In the genomic region with DNA sequence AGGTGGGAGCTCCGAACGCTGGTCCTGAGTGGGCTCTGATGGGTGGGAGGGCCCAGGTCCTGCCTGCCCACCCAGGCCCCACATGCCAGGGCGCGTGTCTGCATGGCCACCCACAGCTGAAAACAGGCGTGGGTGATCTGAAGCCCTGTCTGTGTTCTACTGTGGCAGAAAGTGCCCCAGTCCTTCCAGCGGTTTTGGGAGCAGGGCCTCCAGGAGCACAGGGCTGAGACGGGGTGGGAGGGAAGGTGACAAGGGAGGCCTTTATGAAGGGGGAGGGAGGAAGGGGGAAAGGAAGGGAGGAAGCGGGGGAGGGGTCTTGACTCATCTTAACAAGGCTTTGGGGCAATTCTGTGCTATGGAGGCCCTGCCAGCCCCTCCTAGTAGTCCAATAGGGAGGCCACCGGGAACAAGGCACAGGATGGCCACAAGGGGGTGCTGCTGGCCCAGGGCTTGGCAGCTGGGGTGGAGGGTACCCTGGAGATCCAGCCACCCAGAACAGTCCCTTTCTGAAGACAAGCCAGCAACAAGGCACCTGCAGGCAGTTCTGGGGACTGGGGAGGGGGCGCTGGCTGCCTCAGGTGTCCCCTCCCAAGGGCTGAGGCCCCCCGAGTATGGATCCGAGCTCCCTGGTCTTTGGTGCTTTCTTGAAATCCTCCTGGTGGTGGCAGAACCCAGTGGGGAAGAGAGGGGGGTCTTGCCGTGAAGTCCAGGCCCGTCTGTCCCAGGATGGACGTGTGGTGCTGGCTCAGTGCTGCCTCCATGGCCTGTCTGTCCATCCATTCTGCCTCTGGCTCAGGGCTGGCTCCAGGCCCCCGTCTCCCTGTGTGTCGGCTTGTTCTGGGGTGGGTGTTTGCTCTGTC, we compare ENCODE assay signal across 8 cellular contexts. TPM values are rescaled to one million over a fixed set of nuclear protein-coding genes. Genes with fewer than 3 reads are reported as not detected.
DNase-seq lines count a peak whose midpoint lies in the region; ATAC-seq, FAIRE-seq and TF ChIP-seq lines count a peak whose summit lies in the region.

No MANE protein-coding gene starts in this region.

- DNase-seq in HFFc6 (peak; percentile 41), NT2/D1 (ENCODE audit: low read depth, low spot score) (peak; percentile 79), endothelial cell of umbilical vein (ENCODE audit: low read depth, low spot score) (peak; percentile 53)
- peak; percentile 56 for DNase-seq in activated CD8-positive, alpha-beta memory T cell treated with anti-CD3 and anti-CD28 coated beads, Interleukin-2, amount 50 U/mL, for 24 hours (ENCODE audit: extremely low read depth)
- peak; percentile 53 to 68 for DNase-seq in stimulated activated CD8-positive, alpha-beta memory T cell treated with anti-CD3 and anti-CD28 coated beads, Interleukin-7, amount 100 ng/mL, for 1 hour (ENCODE audit: low read depth in 2 of 2)

- H3K4me3 ChIP-seq in NT2/D1 (ENCODE audit: insufficient read length, low read depth) (no peak overlapping the region), endothelial cell of umbilical vein (replicated peaks in 1 of 3; ENCODE audit: insufficient read depth in 1 of 3, low read depth in 1 of 3, low read length in 3 of 3) (no peak overlapping the region), muscle layer of colon (ENCODE audit: low read depth in 1 of 2, low read length in 2 of 2) (no peak overlapping the region)

- H3K27me3 Mint-ChIP-seq in HFFc6 (ENCODE audit: insufficient read depth): no peaks in the 10 kb centered on the region; the same call in 1 of the 2 replicates

- no peak overlapping the region for H3K4me3 Mint-ChIP-seq in HFFc6

- H4K20me1 ChIP-seq in endothelial cell of umbilical vein (replicated peaks; ENCODE audit: control insufficient read depth, extremely low read depth, insufficient read depth, low read length): no peaks in the 10 kb centered on the region

- POLR2A ChIA-PET in endothelial cell of umbilical vein (lab: Charles Lee): no interaction called here

- H3K27me3 ChIP-seq in NT2/D1 (ENCODE audit: insufficient read depth, insufficient read length): peaks cover 8% of the 10 kb centered on the region
- H3K27me3 ChIP-seq in endothelial cell of umbilical vein (ENCODE audit: control insufficient read depth in 2 of 2, insufficient read depth in 2 of 2, low read length in 2 of 2): no peaks in the 10 kb centered on the region
- no peaks in the 10 kb centered on the region for H3K27me3 ChIP-seq in muscle layer of colon (ENCODE audit: control insufficient read depth in 1 of 2, insufficient read depth in 2 of 2, low read length in 2 of 2)

- H3K36me3 ChIP-seq in NT2/D1 (ENCODE audit: insufficient read depth, insufficient read length, low read length) (no peaks in the 10 kb centered on the region), endothelial cell of umbilical vein (ENCODE audit: control insufficient read depth in 2 of 2, extremely low read depth in 1 of 2, insufficient read depth in 2 of 2, low read length in 2 of 2) (no peaks in the 10 kb centered on the region), muscle layer of colon (ENCODE audit: insufficient read depth, low read length) (peaks cover 29% of the 10 kb centered on the region)

- no peak overlapping the region for H3K27ac ChIP-seq in C4-2B
- H3K27ac ChIP-seq in endothelial cell of umbilical vein (ENCODE audit: insufficient read depth, low read depth, low read length): no peak overlapping the region
- peak overlapping the region; percentile 34 for H3K27ac ChIP-seq in muscle layer of colon (ENCODE audit: low read depth, low read length)

- no peaks in the 10 kb centered on the region for H3K79me2 ChIP-seq in endothelial cell of umbilical vein (ENCODE audit: control insufficient read depth, insufficient read depth, low read length)

- H3K4me1 ChIP-seq in NT2/D1 (ENCODE audit: insufficient read depth, insufficient read length) (peaks cover 16% of the 10 kb centered on the region), endothelial cell of umbilical vein (ENCODE audit: control insufficient read depth, extremely low read depth, insufficient read depth, low read length) (no peaks in the 10 kb centered on the region), muscle layer of colon (ENCODE audit: insufficient read depth, low read length) (peaks cover 5% of the 10 kb centered on the region)

- intact Hi-C loops in endothelial cell of umbilical vein (cut with micrococcal nuclease): loop anchor here (1.0 kb wide), 1 partner anchor 26 kb away; no protein-coding TSS in a partner anchor

- H3K9me1 ChIP-seq in endothelial cell of umbilical vein (replicated peaks; ENCODE audit: control insufficient read depth, extremely low read depth, insufficient read depth, low read length): no peaks in the 10 kb centered on the region

- no TSS peak for BruUV-seq in endothelial cell of umbilical vein (replicated peaks; lab: Mats Ljungman, UMichigan)

- dilution Hi-C loops in endothelial cell of umbilical vein (cut with MboI; ENCODE audit: extremely low pct_ligation_motif_present, low sequenced_read_pairs): no loop called here

- H3K4me2 ChIP-seq in endothelial cell of umbilical vein (ENCODE audit: insufficient read depth, low read length): no peak overlapping the region

- H3K27ac Mint-ChIP-seq in HFFc6: no peak overlapping the region

- H2AFZ ChIP-seq in endothelial cell of umbilical vein (ENCODE audit: low read depth, low read length): no peak overlapping the region

- H3K9me3 Mint-ChIP-seq in HFFc6: no peaks in the 10 kb centered on the region

- peak; percentile 87 for FAIRE-seq in endothelial cell of umbilical vein (lab: Jason Lieb, UNC)

- TF ChIP-seq CTCF in C4-2B (conservative IDR thresholded peaks at IDR 0.05) (peak; percentile 94), HFFc6 (IDR thresholded peaks at IDR 0.05) (peak; percentile 96), endothelial cell of umbilical vein (IDR thresholded peaks at IDR 0.05; ENCODE audit: extremely low read depth in 1 of 2, insufficient read depth in 1 of 2, low read depth in 1 of 2, low read length in 2 of 2) (peak; percentile 78 to 95)

- no peaks in the 10 kb centered on the region for H3K36me3 Mint-ChIP-seq in HFFc6 (ENCODE audit: low read depth)

- H3K9me3 ChIP-seq in NT2/D1 (ENCODE audit: insufficient read depth, low read length) (no peaks in the 10 kb centered on the region), endothelial cell of umbilical vein (replicated peaks; ENCODE audit: control insufficient read depth, insufficient read depth, low read length) (no peaks in the 10 kb centered on the region), muscle layer of colon (ENCODE audit: low read length) (no peaks in the 10 kb centered on the region)

- H3K4me1 Mint-ChIP-seq in HFFc6 (ENCODE audit: low read depth): peaks cover 25% of the 10 kb centered on the region

- CTCF ChIA-PET in endothelial cell of umbilical vein (lab: Charles Lee): interaction anchor here (0.7 to 16.0 kb wide), 28 partner anchors 10 to 311 kb away, joined by 3 to 416 read pairs (median 5); partner anchors contain the start of gene SCGB2A1

- no peak for TF ChIP-seq POLR2A in endothelial cell of umbilical vein (IDR thresholded peaks at IDR 0.05; ENCODE audit: low read depth, low read length)

- peak overlapping the region; percentile 62 for H3K9ac ChIP-seq in NT2/D1 (ENCODE audit: insufficient read length, low read depth)
- H3K9ac ChIP-seq in endothelial cell of umbilical vein (replicated peaks; ENCODE audit: extremely low read depth, insufficient read depth, low read length): no peak overlapping the region
- H3K9ac ChIP-seq in muscle layer of colon (ENCODE audit: low read length): no peak overlapping the region

- ATAC-seq in HG03432 (IDR thresholded peaks at IDR 0.05; ENCODE audit: unreplicated experiment): no peak

TF ChIP-seq in endothelial cell of umbilical vein, 7 proteins besides CTCF, POLR2A, EP300 and RAD21 (continues in another document):
- TF ChIP-seq EZH2 (IDR thresholded peaks at IDR 0.05; ENCODE audit: borderline replicate concordance, low read depth, low read length, severe bottlenecking): no peak
- no peak for TF ChIP-seq MYC (IDR thresholded peaks at IDR 0.05; ENCODE audit: low read depth, low read length)
- TF ChIP-seq JUN (IDR thresholded peaks at IDR 0.05; ENCODE audit: borderline replicate concordance, insufficient read depth, insufficient read length, low read depth): no peak

RNA-seq across cellular contexts. Expression of gene FADS3, which starts 6.3 kb away (rescaled TPM):
- total RNA-seq in HFFc6 (2021; fragmentation: NEBNext Ultra II Directional; extraction: Animal tissue kit (Norgen Biotek cat#: 25700)): 100 to 1,000 TPM; 126 to 161 (median 137) TPM
- 204 and 216 TPM in 2 replicates for total RNA-seq in endothelial cell of umbilical vein
- 346 and 506 TPM in 2 replicates for polyA plus RNA-seq in endothelial cell of umbilical vein
- 166 and 243 TPM in 2 replicates for polyA plus RNA-seq in endothelial cell of umbilical vein (2011; cell fraction: cytosol; rRNA removed)
- 1,185 and 1,740 TPM in 2 replicates for polyA plus RNA-seq in endothelial cell of umbilical vein (2011; cell fraction: nucleus; rRNA removed)
- 114 and 158 TPM in 2 replicates for polyA plus RNA-seq in endothelial cell of umbilical vein (2012)
- 188 and 207 TPM in 2 replicates for polyA minus RNA-seq in endothelial cell of umbilical vein
- polyA minus RNA-seq in endothelial cell of umbilical vein (2011; cell fraction: cytosol; rRNA and poly(A)+ RNA removed): 32.9 TPM
- polyA minus RNA-seq in endothelial cell of umbilical vein (2011; cell fraction: nucleus; rRNA and poly(A)+ RNA removed): 141 and 219 TPM in 2 replicates

RNA-seq across cellular contexts. Expression of gene RAB3IL1, which starts 19.7 kb away (rescaled TPM):
- 1 to 10 TPM; 5.3 to 8.8 (median 7.9) TPM for total RNA-seq in HFFc6 (2021; fragmentation: NEBNext Ultra II Directional; extraction: Animal tissue kit (Norgen Biotek cat#: 25700))
- 1.2 and 3.6 TPM in 2 replicates for total RNA-seq in endothelial cell of umbilical vein
- polyA plus RNA-seq in endothelial cell of umbilical vein: 1.8 and 2.9 TPM in 2 replicates
- 0.88 and 1.4 TPM in 2 replicates for polyA plus RNA-seq in endothelial cell of umbilical vein (2011; cell fraction: cytosol; rRNA removed)
- 2.1 TPM in 2 replicates for polyA plus RNA-seq in endothelial cell of umbilical vein (2011; cell fraction: nucleus; rRNA removed)
- 1.3 and 3.8 TPM in 2 replicates for polyA plus RNA-seq in endothelial cell of umbilical vein (2012)
- polyA minus RNA-seq in endothelial cell of umbilical vein: 0.89 and 0.90 TPM in 2 replicates
- polyA minus RNA-seq in endothelial cell of umbilical vein (2011; cell fraction: cytosol; rRNA and poly(A)+ RNA removed): 7.3 TPM
- 0.58 and 0.72 TPM in 2 replicates for polyA minus RNA-seq in endothelial cell of umbilical vein (2011; cell fraction: nucleus; rRNA and poly(A)+ RNA removed)

RNA-seq across cellular contexts. Expression of gene BEST1, which starts 52.5 kb away (rescaled TPM):
- total RNA-seq in HFFc6 (2021; fragmentation: NEBNext Ultra II Directional; extraction: Animal tissue kit (Norgen Biotek cat#: 25700)): 1 to 10 TPM in 5 of 6 experiments, under 1 TPM in 1; 0.92 to 2.0 (median 1.9) TPM
- 0.21 TPM in 1 of 2 replicates, not detected in the other for total RNA-seq in endothelial cell of umbilical vein
- polyA plus RNA-seq in endothelial cell of umbilical vein: 0.04 and 0.05 TPM in 2 replicates
- 0.04 TPM in 1 of 2 replicates, not detected in the other for polyA plus RNA-seq in endothelial cell of umbilical vein (2011; cell fraction: cytosol; rRNA removed)
- polyA plus RNA-seq in endothelial cell of umbilical vein (2011; cell fraction: nucleus; rRNA removed): 0.11 and 0.15 TPM in 2 replicates
- polyA plus RNA-seq in endothelial cell of umbilical vein (2012): 0.52 and 0.83 TPM in 2 replicates
- 0.13 TPM in 1 of 2 replicates, not detected in the other for polyA minus RNA-seq in endothelial cell of umbilical vein
- 0.92 TPM for polyA minus RNA-seq in endothelial cell of umbilical vein (2011; cell fraction: cytosol; rRNA and poly(A)+ RNA removed)
- polyA minus RNA-seq in endothelial cell of umbilical vein (2011; cell fraction: nucleus; rRNA and poly(A)+ RNA removed): 0.24 TPM in 1 of 2 replicates, not detected in the other
